In the genomic region with DNA sequence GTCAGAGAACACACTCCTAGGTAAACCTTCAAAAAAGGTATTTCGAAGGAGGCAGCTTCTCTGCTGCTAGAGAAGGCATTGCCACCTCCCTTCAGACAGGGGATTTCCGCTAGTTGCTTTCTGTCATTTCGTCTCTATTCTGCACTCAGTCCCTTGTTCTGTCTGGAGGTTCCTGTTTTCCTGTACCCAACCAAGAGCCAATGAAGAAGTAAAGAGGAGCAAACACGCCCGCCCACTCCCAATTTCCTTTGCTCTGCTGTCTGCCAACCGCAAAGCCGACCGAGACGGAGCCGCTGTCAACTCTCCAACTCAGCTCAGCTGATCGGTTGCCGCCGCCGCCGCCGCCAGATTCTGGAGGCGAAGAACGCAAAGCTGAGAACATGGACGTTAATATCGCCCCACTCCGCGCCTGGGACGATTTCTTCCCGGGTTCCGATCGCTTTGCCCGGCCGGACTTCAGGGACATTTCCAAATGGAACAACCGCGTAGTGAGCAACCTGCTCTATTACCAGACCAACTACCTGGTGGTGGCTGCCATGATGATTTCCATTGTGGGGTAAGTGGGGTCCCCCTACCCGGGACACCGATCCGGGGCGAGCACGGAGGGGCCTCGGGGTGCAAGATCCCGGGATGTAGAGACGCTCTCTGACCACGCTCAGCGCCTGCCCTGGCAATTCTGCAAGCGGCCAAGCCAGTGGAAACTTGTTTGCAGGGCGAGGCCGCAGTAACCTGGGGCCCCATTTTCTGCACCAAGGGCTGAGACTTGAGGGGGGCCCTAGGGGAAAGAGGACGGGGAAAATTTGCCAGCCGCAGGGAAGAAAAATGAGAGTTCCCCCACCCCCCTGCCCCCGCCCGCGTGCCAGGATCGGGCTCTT, we compare ENCODE assay signal across 8 cellular contexts. TPM values are rescaled to one million over a fixed set of nuclear protein-coding genes. Genes with fewer than 3 reads are reported as not detected.
A peak's percentile ranks its signal among the peaks of the same experiment; 100 is the strongest.
DNase-seq lines count a peak whose midpoint lies in the region; ATAC-seq, FAIRE-seq and TF ChIP-seq lines count a peak whose summit lies in the region.

A gene with protein sequence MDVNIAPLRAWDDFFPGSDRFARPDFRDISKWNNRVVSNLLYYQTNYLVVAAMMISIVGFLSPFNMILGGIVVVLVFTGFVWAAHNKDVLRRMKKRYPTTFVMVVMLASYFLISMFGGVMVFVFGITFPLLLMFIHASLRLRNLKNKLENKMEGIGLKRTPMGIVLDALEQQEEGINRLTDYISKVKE (plus strand): TSS at position 270 of the 875 bp plus-strand sequence. CDS start 111 bp downstream, at position 381.

- peak; percentile 58 for ATAC-seq in HG02798 (IDR thresholded peaks at IDR 0.05; ENCODE audit: poor library complexity, unreplicated experiment)

- H3K4me1 ChIP-seq in right atrium auricular region (peaks cover 0 to 78% of the 10 kb centered on the region in 2 donors), uterus (peaks cover 8 to 14% of the 10 kb centered on the region in 2 donors)

- TF ChIP-seq POLR2A in GM12892 (IDR thresholded peaks at IDR 0.05; ENCODE audit: low read depth, low read length): peak; percentile 41; the same call in 1 of the 2 replicates
- peak; percentile 48 to 61 for TF ChIP-seq POLR2A in uterus (IDR thresholded peaks at IDR 0.05)

- peak within 1 kb of the TSS; percentile 87 to 94 for H3K4me3 ChIP-seq in right atrium auricular region
- peak within 1 kb of the TSS; percentile 87 to 90 for H3K4me3 ChIP-seq in uterus

- TF ChIP-seq CTCF in right atrium auricular region (IDR thresholded peaks at IDR 0.05) (no peak), uterus (IDR thresholded peaks at IDR 0.05) (no peak)

- H3K27ac ChIP-seq in angular gyrus (ENCODE audit: low read depth, low read length) (peak within 1 kb of the TSS; percentile 95), right atrium auricular region (peak within 1 kb of the TSS; percentile 96), uterus (peak within 1 kb of the TSS; percentile 92 to 93)

- H3K27me3 ChIP-seq in right atrium auricular region (no peaks in the 10 kb centered on the region), uterus (no peaks in the 10 kb centered on the region)

- FAIRE-seq in GM12892 (lab: Jason Lieb, UNC): peak; percentile 92

- DNase-seq in GM12892 (ENCODE audit: insufficient read length): peak; percentile 41
- DNase-seq in NCI-H187 (lab: John Stamatoyannopoulos, UW): peak; percentile 38 to 52
- peak; percentile 77 to 98 (median 86) for DNase-seq in T-helper 2 cell
- peak; percentile 96 for DNase-seq in right atrium auricular region (ENCODE audit: low spot score)
- peak; percentile 82 for DNase-seq in pulmonary artery endothelial cell (ENCODE audit: low read depth, low spot score)
- DNase-seq in uterus: peak; percentile 91 to 92

- intact Hi-C loops in uterus (cut with DNase I; ENCODE audit: low total_unique reads): no loop called here

- H3K36me3 ChIP-seq in right atrium auricular region (no peaks in the 10 kb centered on the region), uterus (no peaks in the 10 kb centered on the region)

- H3K9me3 ChIP-seq in right atrium auricular region (no peaks in the 10 kb centered on the region), uterus (no peaks in the 10 kb centered on the region)

RNA-seq across cellular contexts. Expression of the gene that starts here (rescaled TPM):
- polyA plus RNA-seq in GM12892 (2012; ENCODE audit: missing spikeins): 81.0 TPM
- 100 to 1,000 TPM; 172 to 199 TPM for total RNA-seq in right atrium auricular region
- total RNA-seq in pulmonary artery endothelial cell: 121 and 142 TPM in 2 replicates
- total RNA-seq in uterus: 100 to 1,000 TPM in 3 of 4 donors, 10 to 100 TPM in 1; 86.8 to 143 (median 120) TPM

Comparison
In these comparisons a context has a peak if more than half of its experiments do, and no peak if none do; other contexts are left out.
1. Peak in every context shown above with its lines: DNase-seq, ATAC-seq, H3K4me3 ChIP-seq and H3K27ac ChIP-seq.
2. DNase-seq: peak in every context shown above with its lines; median percentile 96 in right atrium auricular region; 92 in uterus; 86 in T-helper 2 cell; 82 in pulmonary artery endothelial cell; 45 in NCI-H187; 41 in GM12892.